Comparison of ENCODE assay signal across 22 cellular contexts in the genomic region with DNA sequence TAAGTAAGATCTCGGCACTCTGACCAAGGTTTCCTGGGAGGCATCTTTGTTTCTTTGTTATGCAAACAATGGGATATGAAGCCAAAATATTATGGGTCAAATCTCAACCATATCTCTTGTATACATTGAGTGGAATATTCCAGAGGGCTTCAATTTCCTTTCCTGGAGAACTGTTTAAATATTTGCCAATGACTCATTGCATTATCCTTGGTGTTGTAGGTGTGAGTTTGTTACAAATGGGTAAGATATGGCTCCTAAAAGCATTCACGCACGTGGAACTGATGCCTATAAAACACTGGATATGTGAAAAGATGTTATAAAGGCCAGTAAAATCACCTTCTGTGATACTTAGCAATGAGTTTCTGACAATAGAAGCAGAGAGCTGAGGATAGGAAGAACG.
"Had no signal": no experiment of that assay in that cellular context is flagged by ENCODE, and none has a peak within 500 bp of the region (broad histone marks: within the 10 kb centered on the region; RNA-seq: fewer than 3 reads in every experiment).

No MANE protein-coding gene starts in this region.

- H3K4me3 ChIP-seq: adrenal gland, Peyer's patch, SJSA1 had no signal

- H3K36me3 ChIP-seq: adrenal gland, Peyer's patch, SJSA1 had no signal

- ATAC-seq: activated CD8-positive, alpha-beta T cell treated with anti-CD3 and anti-CD28 coated beads, Interleukin-2, amount 10 ng/mL, durations not matched to agents 7 days and 5 days; SK-N-SH treated with all-trans-retinoic acid at 6 μM for 48 hours had no signal

- H3K27me3 ChIP-seq: adrenal gland, Peyer's patch, SJSA1 had no signal

- DNase-seq: activated CD4-positive, alpha-beta T cell treated with anti-CD3 and anti-CD28 coated beads for 48 hours; activated CD4-positive, alpha-beta T cell treated with anti-CD3 and anti-CD28 coated beads, Interleukin-2, amount 50 U/mL, for 4 hours; activated CD4-positive, CD25-positive, alpha-beta regulatory T cell treated with anti-CD3 and anti-CD28 coated beads, Interleukin-2, amount 50 U/mL, for 72 hours; activated CD8-positive, alpha-beta memory T cell treated with anti-CD3 and anti-CD28 coated beads, Interleukin-2, amount 50 U/mL, for 48 hours; activated CD8-positive, alpha-beta T cell treated with anti-CD3 and anti-CD28 coated beads, Interleukin-2, amount 10 ng/mL, durations not matched to agents 7 days and 5 days; activated naive CD4-positive, alpha-beta T cell treated with anti-CD3 and anti-CD28 coated beads, Interleukin-2, amount 50 U/mL, for 16 hours; activated naive CD8-positive, alpha-beta T cell treated with anti-CD3 and anti-CD28 coated beads, Interleukin-2, amount 10 ng/mL, durations not matched to agents 7 days and 5 days; activated T-cell treated with anti-CD3 and anti-CD28 coated beads, Interleukin-2, amount 50 U/mL, for 1 hour; adrenal gland; anterior cingulate cortex; caudate nucleus; MV-4-11; NCI-H1092 treated with DMSO at 0.1 percent for 48 hours; NCI-H1417 treated with DMSO at 0.1 percent for 48 hours; NCI-H1694; NCI-H2081; NCI-H446; NCI-H526; Peyer's patch; SHP77 had no signal
